In the genomic region with DNA sequence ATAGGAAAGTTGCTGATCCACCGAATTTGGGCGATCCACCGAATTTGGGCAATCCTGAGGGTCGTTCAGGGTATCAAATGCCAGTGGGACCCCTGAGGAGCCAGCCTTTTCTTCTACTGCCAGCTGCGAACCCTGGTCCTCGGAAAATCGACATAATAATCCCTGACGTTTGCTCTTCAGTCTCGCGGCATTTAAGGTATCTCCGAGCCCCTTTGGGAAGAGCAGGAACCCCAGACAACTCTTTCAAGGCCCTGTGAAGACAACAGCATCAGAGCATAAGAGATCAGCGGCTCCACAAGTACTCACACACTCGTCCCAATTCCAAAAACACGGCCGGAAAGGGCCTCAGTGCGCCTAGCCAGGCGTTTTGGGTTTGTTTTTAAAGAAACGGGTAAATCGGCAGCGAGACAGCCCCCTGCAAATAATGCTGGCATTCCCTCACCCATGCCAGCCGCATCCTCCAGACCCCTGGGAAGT, we compare ENCODE assay signal across 14 cellular contexts. TPM values are rescaled to one million over a fixed set of nuclear protein-coding genes. Genes with fewer than 3 reads are reported as not detected.
A peak's percentile ranks its signal among the peaks of the same experiment; 100 is the strongest.
DNase-seq lines count a peak whose midpoint lies in the region; ATAC-seq and TF ChIP-seq lines count a peak whose summit lies in the region.
"Had no signal": no experiment of that assay in that cellular context is flagged by ENCODE, and none has a peak within 500 bp of the region (broad histone marks: within the 10 kb centered on the region; RNA-seq: fewer than 3 reads in every experiment).

No MANE protein-coding gene starts in this region.

- peaks cover 12 to 17% of the 10 kb centered on the region in 2 donors for H3K36me3 Mint-ChIP-seq in activated T-cell treated with anti-CD3 and anti-CD28 coated beads, Interleukin-2, amount 50 U/mL, for 72 hours (ENCODE audit: insufficient read depth in 2 of 2)

- TF ChIP-seq CTCF in kidney epithelial cell (IDR thresholded peaks at IDR 0.05; ENCODE audit: insufficient read depth, low read length, poor library complexity, severe bottlenecking) (no peak), thoracic aorta (IDR thresholded peaks at IDR 0.05) (no peak)

- H3K4me3 ChIP-seq in SJCRH30 (peak overlapping the region; percentile 63), kidney epithelial cell (ENCODE audit: low read depth, low read length) (peak overlapping the region; percentile 73), thoracic aorta (peak overlapping the region; percentile 43)

- H3K36me3 ChIP-seq in SJCRH30 (no peaks in the 10 kb centered on the region), kidney epithelial cell (ENCODE audit: control insufficient read depth, insufficient read depth, low read length) (no peaks in the 10 kb centered on the region), thoracic aorta (no peaks in the 10 kb centered on the region)
- H3K36me3 ChIP-seq: left ventricle myocardium inferior had no signal

- no peak overlapping the region for H3K4me3 Mint-ChIP-seq in activated T-cell treated with anti-CD3 and anti-CD28 coated beads, Interleukin-2, amount 50 U/mL, for 72 hours
- H3K4me3 Mint-ChIP-seq: central memory CD8-positive, alpha-beta T cell had no signal

- H3K27me3 ChIP-seq in SJCRH30 = no peaks in the 10 kb centered on the region
- peaks cover 49% of the 10 kb centered on the region for H3K27me3 ChIP-seq in kidney epithelial cell (ENCODE audit: control insufficient read depth, insufficient read depth, low read length)
- peaks cover 81% of the 10 kb centered on the region for H3K27me3 ChIP-seq in thoracic aorta (replicated peaks; ENCODE audit: insufficient read depth)

- DNase-seq in activated T-cell treated with anti-CD3 and anti-CD28 coated beads, Interleukin-2, amount 50 U/mL, for 72 hours = no peak
- DNase-seq in activated T-cell treated with anti-CD3 and anti-CD28 coated beads for 4 hours (no peak), SJCRH30 (peak in 1 of 2 experiments; percentile 37), kidney epithelial cell (ENCODE audit: low read depth) (no peak), thoracic aorta (ENCODE audit: low spot score) (no peak), NCI-H128 (lab: John Stamatoyannopoulos, UW; ENCODE audit: unreplicated experiment) (no peak), HCEC 1CT (no peak)
- DNase-seq: C1 segment of cervical spinal cord, left ventricle myocardium inferior, NCI-H1930 had no signal

- H3K27ac ChIP-seq in SJCRH30 (peak overlapping the region; percentile 21; the same call in 1 of the 2 replicates), thoracic aorta (no peak overlapping the region)
- H3K27ac ChIP-seq: left ventricle myocardium inferior had no signal

- no peaks in the 10 kb centered on the region for H3K9me3 ChIP-seq in SJCRH30 (replicated peaks)
- H3K9me3 ChIP-seq in thoracic aorta = no peaks in the 10 kb centered on the region
- H3K9me3 ChIP-seq: left ventricle myocardium inferior had no signal

- H3K27ac Mint-ChIP-seq in activated T-cell treated with anti-CD3 and anti-CD28 coated beads, Interleukin-2, amount 50 U/mL, for 72 hours = peak overlapping the region; percentile 43
- H3K27ac Mint-ChIP-seq: activated T-helper 2 cell treated with anti-CD3 and anti-CD28 coated beads, Interferon-gamma antibody, Interleukin-2, Interleukin-4, amounts not matched to agents 10 μg/mL and 5 μg/mL and 100 μg/mL, durations not matched to agents 14 hours and 24 hours and 36 hours had no signal

- H3K27me3 Mint-ChIP-seq in activated T-cell treated with anti-CD3 and anti-CD28 coated beads, Interleukin-2, amount 50 U/mL, for 72 hours (ENCODE audit: low read depth) = peaks cover 92% of the 10 kb centered on the region
- H3K27me3 Mint-ChIP-seq: central memory CD8-positive, alpha-beta T cell had no signal

- no peak for ATAC-seq in activated T-cell treated with anti-CD3 and anti-CD28 coated beads, Interleukin-2, amount 50 U/mL, for 72 hours (replicated peaks in 1 of 2)
- no peak for ATAC-seq in thoracic aorta (ENCODE audit: insufficient number of reproducible peaks, low FRiP score, low read depth)
- ATAC-seq in GM19324 (IDR thresholded peaks at IDR 0.05; ENCODE audit: low FRiP score, unreplicated experiment) = no peak
- ATAC-seq: HepG2 had no signal

- H3K9me3 Mint-ChIP-seq in activated T-cell treated with anti-CD3 and anti-CD28 coated beads, Interleukin-2, amount 50 U/mL, for 72 hours = peaks cover 5% of the 10 kb centered on the region in 2 donors
- H3K9me3 Mint-ChIP-seq: central memory CD8-positive, alpha-beta T cell had no signal

- H3K4me1 ChIP-seq in SJCRH30 = peaks cover 6% of the 10 kb centered on the region; the same call in 1 of the 2 replicates
- peaks cover 3 to 16% of the 10 kb centered on the region in 2 donors for H3K4me1 ChIP-seq in thoracic aorta (ENCODE audit: control insufficient read depth in 1 of 2, low read depth in 2 of 2)

- peaks cover 46% of the 10 kb centered on the region for H3K4me1 Mint-ChIP-seq in activated T-cell treated with anti-CD3 and anti-CD28 coated beads, Interleukin-2, amount 50 U/mL, for 72 hours (ENCODE audit: low read depth)

RNA-seq across cellular contexts. Expression of a gene that starts 1.0 kb away (rescaled TPM):
- under 1 TPM in 1 of 2 donors, not detected in 1; 0.07 TPM for total RNA-seq in activated T-cell treated with anti-CD3 and anti-CD28 coated beads, Interleukin-2, amount 50 U/mL, for 72 hours
- total RNA-seq in SJCRH30 (2014; rRNA removed; shearing (Covaris generic)) = 0.99 and 1.2 TPM in 2 replicates
- 2.0 and 2.9 TPM in 2 replicates for total RNA-seq in kidney epithelial cell
- not detected for total RNA-seq in thoracic aorta
- total RNA-seq: activated T-helper 2 cell treated with anti-CD3 and anti-CD28 coated beads, Interferon-gamma antibody, Interleukin-2, Interleukin-4, amounts not matched to agents 10 μg/mL and 5 μg/mL and 100 μg/mL, durations not matched to agents 14 hours and 24 hours and 36 hours; HepG2; left ventricle myocardium inferior had no signal
